In genomic region chr22:21579474-21579851, GRCh38 we compare ENCODE assay signal across 21 cellular contexts. TPM values are rescaled to one million over a fixed set of nuclear protein-coding genes. Genes with fewer than 3 reads are reported as not detected.
A peak's percentile ranks its signal among the peaks of the same experiment; 100 is the strongest.
DNase-seq lines count a peak whose midpoint lies in the region; ATAC-seq, FAIRE-seq and TF ChIP-seq lines count a peak whose summit lies in the region.
"Had no signal": no experiment of that assay in that cellular context is flagged by ENCODE, and none has a peak within 500 bp of the region (broad histone marks: within the 10 kb centered on the region; RNA-seq: fewer than 3 reads in every experiment).

No MANE protein-coding gene starts in this region.

- H3K27me3 Mint-ChIP-seq in T-helper 17 cell (no peaks in the 10 kb centered on the region), mesothelial cell of epicardium (ENCODE audit: low read depth) (no peaks in the 10 kb centered on the region)
- H3K27me3 Mint-ChIP-seq: CD4-positive, alpha-beta T cell had no signal

- H3K4me1 Mint-ChIP-seq in T-helper 17 cell (peaks cover 35% of the 10 kb centered on the region), mesothelial cell of epicardium (peaks cover 7% of the 10 kb centered on the region)

- H4K20me1 ChIP-seq in HepG2 (ENCODE audit: insufficient read depth, low read length) = peaks cover 80% of the 10 kb centered on the region

- POLR2A ChIA-PET in HepG2 (lab: Yijun Ruan, JAX) = no interaction called here

- no peaks in the 10 kb centered on the region for H3K36me3 Mint-ChIP-seq in T-helper 17 cell (ENCODE audit: low read depth)
- peaks cover 3% of the 10 kb centered on the region for H3K36me3 Mint-ChIP-seq in mesothelial cell of epicardium

- DNase-seq in HepG2 (ENCODE audit: low spot score) (no peak), T-helper 17 cell (no peak), mesothelial cell of epicardium (ENCODE audit: low spot score in 2 of 2, unreplicated experiment in 2 of 2) (no peak), NCI-H2081 treated with DMSO at 0.1 percent for 48 hours (lab: John Stamatoyannopoulos, UW) (no peak), A172 (ENCODE audit: low spot score) (no peak), T-helper 2 cell (no peak), AG20443 (ENCODE audit: low spot score) (no peak)
- DNase-seq: CD4-positive, alpha-beta T cell; GM23248; HCEC 1CT; MV-4-11; NCI-H1417; NCI-H187 treated with DMSO at 0.1 percent for 48 hours; NCI-H2171; NCI-H446; NK-92 treated with Interleukin-12 subunit alpha and Interleukin-12 subunit beta, amount 100 ng/mL, for 24 hours; OCI-M1 had no signal

- H3K27ac ChIP-seq in liver (ENCODE audit: low read depth in 1 of 2, low read length in 2 of 2) (peak overlapping the region; percentile 39 to 62), HepG2 (ENCODE audit: extremely low read length, insufficient read depth, low read length) (no peak overlapping the region)
- H3K27ac ChIP-seq: A549, GM23248, HL-60 had no signal

- H3K4me3 ChIP-seq in liver (ENCODE audit: low read depth in 1 of 3, low read length in 3 of 3) (no peak overlapping the region), HepG2 (replicated peaks in 1 of 3; ENCODE audit: insufficient read depth in 1 of 3, low read depth in 2 of 3, low read length in 3 of 3) (no peak overlapping the region)
- H3K4me3 ChIP-seq: A549, GM23248 had no signal

- peaks cover 85% of the 10 kb centered on the region for H3K79me2 ChIP-seq in HepG2 (ENCODE audit: insufficient read depth, low read length)

- ATAC-seq in HepG2 (no peak), T-helper 17 cell (no peak)
- ATAC-seq: A549 had no signal

- in situ Hi-C loops in HepG2 (cut with HindIII; ENCODE audit: extremely low pct_ligation_motif_present, low pct_unique_long_range_greater_than_20kb) = no loop called here

- BruUV-seq in HepG2 (replicated peaks; lab: Mats Ljungman, UMichigan) = no TSS peak

- H3K36me3 ChIP-seq in liver (ENCODE audit: control insufficient read depth in 4 of 4, insufficient read depth in 3 of 4, low read depth in 1 of 4, low read length in 3 of 4) = no peaks in the 10 kb centered on the region
- H3K36me3 ChIP-seq in HepG2 (replicated peaks in 1 of 2; ENCODE audit: control insufficient read depth in 1 of 2, insufficient read depth in 2 of 2, low read length in 2 of 2) = peaks cover 3 to 14% of the 10 kb centered on the region in 2 experiments

- H3K4me2 ChIP-seq in HepG2 (ENCODE audit: low read depth, low read length) = no peak overlapping the region
- H3K4me2 ChIP-seq: A549 had no signal

- CTCF ChIA-PET in HepG2 (lab: Yijun Ruan, JAX; ENCODE audit: low intra/inter-chr PET ratio, low total read pairs) = no interaction called here

- H3K27ac Mint-ChIP-seq in T-helper 17 cell (peak overlapping the region; percentile 76), mesothelial cell of epicardium (peak overlapping the region; percentile 21)
- H3K27ac Mint-ChIP-seq: CD4-positive, alpha-beta T cell had no signal

- H3K9me3 Mint-ChIP-seq in mesothelial cell of epicardium = no peaks in the 10 kb centered on the region
- H3K9me3 Mint-ChIP-seq: CD4-positive, alpha-beta T cell had no signal

- H3K4me3 Mint-ChIP-seq in T-helper 17 cell = no peak overlapping the region
- no peak overlapping the region for H3K4me3 Mint-ChIP-seq in mesothelial cell of epicardium
- H3K4me3 Mint-ChIP-seq: CD4-positive, alpha-beta T cell had no signal

- H3K9me3 ChIP-seq in liver (ENCODE audit: control insufficient read depth in 4 of 4, low read length in 3 of 4) = no peaks in the 10 kb centered on the region
- no peaks in the 10 kb centered on the region for H3K9me3 ChIP-seq in HepG2 (ENCODE audit: low read length)
- no peaks in the 10 kb centered on the region for H3K9me3 ChIP-seq in T-helper 17 cell (ENCODE audit: control insufficient read depth, low read length, poor library complexity, severe bottlenecking)
- H3K9me3 ChIP-seq: A549 had no signal

- TF ChIP-seq CTCF in liver (IDR thresholded peaks at IDR 0.05; ENCODE audit: low read depth, low read length, missing input control) = no peak
- no peak for TF ChIP-seq CTCF in HepG2 (CRISPR knock-in tag; IDR thresholded peaks at IDR 0.05)
- TF ChIP-seq CTCF in mesothelial cell of epicardium (IDR thresholded peaks at IDR 0.05; ENCODE audit: unreplicated experiment) = no peak

- no peak for TF ChIP-seq POLR2A in HepG2 (IDR thresholded peaks at IDR 0.05; ENCODE audit: insufficient read depth in 1 of 2, low read depth in 2 of 2, low read length in 2 of 2)

- H3K27me3 ChIP-seq in liver (ENCODE audit: control insufficient read depth in 4 of 4, insufficient read depth in 4 of 4, low read length in 3 of 4) (no peaks in the 10 kb centered on the region), HepG2 (ENCODE audit: control insufficient read depth in 1 of 2, insufficient read depth in 2 of 2, low read length in 2 of 2) (no peaks in the 10 kb centered on the region)

- no peak overlapping the region for H3K9ac ChIP-seq in liver (ENCODE audit: low read depth in 1 of 2, low read length in 2 of 2)
- no peak overlapping the region for H3K9ac ChIP-seq in HepG2 (ENCODE audit: insufficient read depth, low read depth, low read length)
- H3K9ac ChIP-seq: GM23248 had no signal

- FAIRE-seq in HepG2 (lab: Jason Lieb, UNC) = no peak
- FAIRE-seq: A549, HTR-8/SVneo had no signal

- intact Hi-C loops in HepG2 (cut with micrococcal nuclease; ENCODE audit: unreplicated experiment) = no loop called here

- H3K4me1 ChIP-seq in liver (ENCODE audit: control insufficient read depth in 4 of 4, insufficient read depth in 4 of 4, low read length in 3 of 4) = peaks cover 6 to 35% (median 23%) of the 10 kb centered on the region in 4 donors
- H3K4me1 ChIP-seq in HepG2 (ENCODE audit: insufficient read depth, low read length) = peaks cover 55% of the 10 kb centered on the region

- H2AFZ ChIP-seq in HepG2 (ENCODE audit: low read length) = no peak overlapping the region
- H2AFZ ChIP-seq: GM23248 had no signal

- no peak for TF ChIP-seq EP300 in HepG2 (IDR thresholded peaks at IDR 0.05; ENCODE audit: low read depth in 2 of 2, low read length in 2 of 2)
- TF ChIP-seq EP300 in HepG2 (CRISPR knock-in tag; IDR thresholded peaks at IDR 0.05; ENCODE audit: borderline replicate concordance) = no peak

- WGBS in liver = 50% methylated on average over 6 of the region's 6 CpGs
- WGBS in HepG2 (ENCODE audit: low lambda C conversion rate) = 75% methylated on average over 6 of the region's 6 CpGs

- no peak for TF ChIP-seq RAD21 in liver (IDR thresholded peaks at IDR 0.05)
- TF ChIP-seq RAD21 in HepG2 (CRISPR knock-in tag; IDR thresholded peaks at IDR 0.05) = no peak

RNA-seq across cellular contexts. Expression of gene UBE2L3, which starts 11.9 kb away (rescaled TPM):
- total RNA-seq in liver (10 to 100 TPM; 14.3 to 16.0 TPM), HepG2 (2016; rRNA removed; fragmentation: Illumina TruSeq; extraction: Trizol) (58.1 and 74.0 TPM in 2 replicates), T-helper 17 cell (10 to 100 TPM; 25.7 to 30.4 TPM), mesothelial cell of epicardium (45.1 to 49.0 TPM (median 48.0 TPM) in 3 replicates)
- polyA plus RNA-seq in liver (10 to 100 TPM; 23.6 to 33.4 TPM), HepG2 (2011; rRNA removed) (28.4 and 30.2 TPM in 2 replicates)
- total RNA-seq in HepG2 (2016; cell fraction: cytosol; rRNA removed; fragmentation: Illumina TruSeq; extraction: Trizol; ENCODE audit: low read depth) = 18.9 and 21.0 TPM in 2 replicates
- total RNA-seq in HepG2 (2016; cell fraction: insoluble cytoplasmic fraction; rRNA removed; fragmentation: Illumina TruSeq; extraction: Trizol) = 54.7 and 71.2 TPM in 2 replicates
- total RNA-seq in HepG2 (2016; cell fraction: membrane; rRNA removed; fragmentation: Illumina TruSeq; extraction: Trizol) = 28.3 and 30.3 TPM in 2 replicates
- total RNA-seq in HepG2 (2016; cell fraction: nucleus; rRNA removed; fragmentation: Illumina TruSeq; extraction: Trizol) = 19.5 and 20.6 TPM in 2 replicates
- 23.5 and 29.7 TPM in 2 replicates for polyA plus RNA-seq in HepG2 (2011; cell fraction: cytosol; rRNA removed)
- 6.3 and 8.9 TPM in 2 replicates for polyA plus RNA-seq in HepG2 (2011; cell fraction: nucleus; rRNA removed)
- polyA plus RNA-seq in HepG2 (2012) = 34.6 and 41.4 TPM in 2 replicates
- 22.0 and 22.8 TPM in 2 replicates for polyA plus RNA-seq in HepG2 (2016; cell fraction: cytosol; fragmentation: Illumina TruSeq; extraction: Trizol; ENCODE audit: low read depth)
- polyA plus RNA-seq in HepG2 (2016; cell fraction: insoluble cytoplasmic fraction; fragmentation: Illumina TruSeq; extraction: Trizol; ENCODE audit: low read depth) = 108 and 112 TPM in 2 replicates
- polyA plus RNA-seq in HepG2 (2016; cell fraction: membrane; fragmentation: Illumina TruSeq; extraction: Trizol; ENCODE audit: low read depth) = 30.8 and 30.9 TPM in 2 replicates
- 38.8 and 39.3 TPM in 2 replicates for polyA plus RNA-seq in HepG2 (2016; cell fraction: nucleus; fragmentation: Illumina TruSeq; extraction: Trizol; ENCODE audit: insufficient read depth, low read depth)
- 22.7 and 33.2 TPM in 2 replicates for polyA minus RNA-seq in HepG2 (2011; rRNA and poly(A)+ RNA removed; ENCODE audit: low replicate concordance)
- 16.1 and 16.5 TPM in 2 replicates for polyA minus RNA-seq in HepG2 (2011; cell fraction: cytosol; rRNA and poly(A)+ RNA removed)
- 8.5 and 11.7 TPM in 2 replicates for polyA minus RNA-seq in HepG2 (2011; cell fraction: nucleus; rRNA and poly(A)+ RNA removed)
- 31.5 and 33.7 TPM in 2 replicates for total RNA-seq in A172 (2014; rRNA removed; shearing (Covaris generic))

RNA-seq across cellular contexts. Expression of gene RIMBP3C, which starts 28.2 kb away (rescaled TPM):
- under 1 TPM; 0.05 to 0.08 TPM for total RNA-seq in liver
- under 1 TPM in 1 of 2 donors, not detected in 1; 0.05 TPM for polyA plus RNA-seq in liver
- 0.11 and 0.15 TPM in 2 replicates for total RNA-seq in HepG2 (2016; rRNA removed; fragmentation: Illumina TruSeq; extraction: Trizol)
- total RNA-seq in HepG2 (2016; cell fraction: cytosol; rRNA removed; fragmentation: Illumina TruSeq; extraction: Trizol; ENCODE audit: low read depth) = not detected in 2 replicates
- total RNA-seq in HepG2 (2016; cell fraction: insoluble cytoplasmic fraction; rRNA removed; fragmentation: Illumina TruSeq; extraction: Trizol) = 0.13 and 0.16 TPM in 2 replicates
- total RNA-seq in HepG2 (2016; cell fraction: membrane; rRNA removed; fragmentation: Illumina TruSeq; extraction: Trizol) = 0.03 TPM in 1 of 2 replicates, not detected in the other
- 0.22 TPM in 1 of 2 replicates, not detected in the other for total RNA-seq in HepG2 (2016; cell fraction: nucleus; rRNA removed; fragmentation: Illumina TruSeq; extraction: Trizol)
- polyA plus RNA-seq in HepG2 (2011; rRNA removed) = not detected in 2 replicates
- 0.01 TPM in 2 replicates for polyA plus RNA-seq in HepG2 (2011; cell fraction: cytosol; rRNA removed)
- polyA plus RNA-seq in HepG2 (2011; cell fraction: nucleus; rRNA removed) = 0.03 TPM in 1 of 2 replicates, not detected in the other
- 0.03 TPM in 2 replicates for polyA plus RNA-seq in HepG2 (2012)
- not detected in 2 replicates for polyA plus RNA-seq in HepG2 (2016; cell fraction: cytosol; fragmentation: Illumina TruSeq; extraction: Trizol; ENCODE audit: low read depth)
- 0.04 and 0.11 TPM in 2 replicates for polyA plus RNA-seq in HepG2 (2016; cell fraction: insoluble cytoplasmic fraction; fragmentation: Illumina TruSeq; extraction: Trizol; ENCODE audit: low read depth)
- 0.05 TPM in 1 of 2 replicates, not detected in the other for polyA plus RNA-seq in HepG2 (2016; cell fraction: membrane; fragmentation: Illumina TruSeq; extraction: Trizol; ENCODE audit: low read depth)
- polyA plus RNA-seq in HepG2 (2016; cell fraction: nucleus; fragmentation: Illumina TruSeq; extraction: Trizol; ENCODE audit: insufficient read depth, low read depth) = not detected in 2 replicates
- 0.02 and 0.49 TPM in 2 replicates for polyA minus RNA-seq in HepG2 (2011; rRNA and poly(A)+ RNA removed; ENCODE audit: low replicate concordance)
- polyA minus RNA-seq in HepG2 (2011; cell fraction: cytosol; rRNA and poly(A)+ RNA removed) = not detected in 2 replicates
- not detected in 2 replicates for polyA minus RNA-seq in HepG2 (2011; cell fraction: nucleus; rRNA and poly(A)+ RNA removed)
- total RNA-seq in T-helper 17 cell = 1 to 10 TPM in 1 of 2 donors, under 1 TPM in 1; 0.34 to 1.2 TPM
- 0.31 to 0.71 TPM (median 0.38 TPM) in 3 replicates for total RNA-seq in mesothelial cell of epicardium
- 0.50 and 0.62 TPM in 2 replicates for total RNA-seq in A172 (2014; rRNA removed; shearing (Covaris generic))
- polyA plus RNA-seq: GM23248 had no signal

RNA-seq across cellular contexts. Expression of gene YDJC, which starts 50.4 kb away (rescaled TPM):
- total RNA-seq in liver (1 to 10 TPM; 8.0 to 8.5 TPM), HepG2 (2016; rRNA removed; fragmentation: Illumina TruSeq; extraction: Trizol) (27.0 and 32.0 TPM in 2 replicates), T-helper 17 cell (10 to 100 TPM; 28.3 to 31.0 TPM), mesothelial cell of epicardium (25.3 to 26.2 TPM (median 25.8 TPM) in 3 replicates)
- polyA plus RNA-seq in liver (10 to 100 TPM in 1 of 2 donors, 1 to 10 TPM in 1; 8.0 to 18.7 TPM), HepG2 (2011; rRNA removed) (15.3 and 19.9 TPM in 2 replicates)
- total RNA-seq in HepG2 (2016; cell fraction: cytosol; rRNA removed; fragmentation: Illumina TruSeq; extraction: Trizol; ENCODE audit: low read depth) = 18.2 and 18.6 TPM in 2 replicates
- 28.2 and 30.6 TPM in 2 replicates for total RNA-seq in HepG2 (2016; cell fraction: insoluble cytoplasmic fraction; rRNA removed; fragmentation: Illumina TruSeq; extraction: Trizol)
- 30.4 and 39.2 TPM in 2 replicates for total RNA-seq in HepG2 (2016; cell fraction: membrane; rRNA removed; fragmentation: Illumina TruSeq; extraction: Trizol)
- total RNA-seq in HepG2 (2016; cell fraction: nucleus; rRNA removed; fragmentation: Illumina TruSeq; extraction: Trizol) = 14.3 and 16.0 TPM in 2 replicates
- 15.7 and 30.3 TPM in 2 replicates for polyA plus RNA-seq in HepG2 (2011; cell fraction: cytosol; rRNA removed)
- 42.4 and 43.1 TPM in 2 replicates for polyA plus RNA-seq in HepG2 (2011; cell fraction: nucleus; rRNA removed)
- 10.8 and 14.7 TPM in 2 replicates for polyA plus RNA-seq in HepG2 (2012)
- 20.1 and 25.1 TPM in 2 replicates for polyA plus RNA-seq in HepG2 (2016; cell fraction: cytosol; fragmentation: Illumina TruSeq; extraction: Trizol; ENCODE audit: low read depth)
- 30.6 and 33.5 TPM in 2 replicates for polyA plus RNA-seq in HepG2 (2016; cell fraction: insoluble cytoplasmic fraction; fragmentation: Illumina TruSeq; extraction: Trizol; ENCODE audit: low read depth)
- polyA plus RNA-seq in HepG2 (2016; cell fraction: membrane; fragmentation: Illumina TruSeq; extraction: Trizol; ENCODE audit: low read depth) = 32.1 and 32.9 TPM in 2 replicates
- polyA plus RNA-seq in HepG2 (2016; cell fraction: nucleus; fragmentation: Illumina TruSeq; extraction: Trizol; ENCODE audit: insufficient read depth, low read depth) = 31.4 and 34.1 TPM in 2 replicates
- 24.6 and 29.4 TPM in 2 replicates for polyA minus RNA-seq in HepG2 (2011; rRNA and poly(A)+ RNA removed; ENCODE audit: low replicate concordance)
- 8.5 and 10.8 TPM in 2 replicates for polyA minus RNA-seq in HepG2 (2011; cell fraction: cytosol; rRNA and poly(A)+ RNA removed)
- polyA minus RNA-seq in HepG2 (2011; cell fraction: nucleus; rRNA and poly(A)+ RNA removed) = 11.7 and 13.1 TPM in 2 replicates
- 15.1 and 18.2 TPM in 2 replicates for total RNA-seq in A172 (2014; rRNA removed; shearing (Covaris generic))

RNA-seq across cellular contexts. Expression of gene CCDC116, which starts 53.1 kb away (rescaled TPM):
- total RNA-seq in liver = under 1 TPM; 0.05 to 0.08 TPM
- under 1 TPM in 1 of 2 donors, not detected in 1; 0.05 TPM for polyA plus RNA-seq in liver
- 0.33 TPM in 1 of 2 replicates, not detected in the other for total RNA-seq in HepG2 (2016; rRNA removed; fragmentation: Illumina TruSeq; extraction: Trizol)
- total RNA-seq in HepG2 (2016; cell fraction: cytosol; rRNA removed; fragmentation: Illumina TruSeq; extraction: Trizol; ENCODE audit: low read depth) = 0.09 TPM in 1 of 2 replicates, not detected in the other
- total RNA-seq in HepG2 (2016; cell fraction: insoluble cytoplasmic fraction; rRNA removed; fragmentation: Illumina TruSeq; extraction: Trizol) = 0.13 and 0.15 TPM in 2 replicates
- 0.28 TPM in 1 of 2 replicates, not detected in the other for total RNA-seq in HepG2 (2016; cell fraction: membrane; rRNA removed; fragmentation: Illumina TruSeq; extraction: Trizol)
- total RNA-seq in HepG2 (2016; cell fraction: nucleus; rRNA removed; fragmentation: Illumina TruSeq; extraction: Trizol) = 0.19 and 0.28 TPM in 2 replicates
- 0.05 and 0.15 TPM in 2 replicates for polyA plus RNA-seq in HepG2 (2011; rRNA removed)
- polyA plus RNA-seq in HepG2 (2011; cell fraction: cytosol; rRNA removed) = 0.04 and 0.13 TPM in 2 replicates
- polyA plus RNA-seq in HepG2 (2011; cell fraction: nucleus; rRNA removed) = 0.78 and 0.79 TPM in 2 replicates
- polyA plus RNA-seq in HepG2 (2012) = 0.05 and 0.15 TPM in 2 replicates
- 0.05 and 0.07 TPM in 2 replicates for polyA plus RNA-seq in HepG2 (2016; cell fraction: cytosol; fragmentation: Illumina TruSeq; extraction: Trizol; ENCODE audit: low read depth)
- 0.17 TPM in 1 of 2 replicates, not detected in the other for polyA plus RNA-seq in HepG2 (2016; cell fraction: insoluble cytoplasmic fraction; fragmentation: Illumina TruSeq; extraction: Trizol; ENCODE audit: low read depth)
- 0.16 TPM in 1 of 2 replicates, not detected in the other for polyA plus RNA-seq in HepG2 (2016; cell fraction: membrane; fragmentation: Illumina TruSeq; extraction: Trizol; ENCODE audit: low read depth)
- polyA plus RNA-seq in HepG2 (2016; cell fraction: nucleus; fragmentation: Illumina TruSeq; extraction: Trizol; ENCODE audit: insufficient read depth, low read depth) = 0.64 and 0.97 TPM in 2 replicates
- polyA minus RNA-seq in HepG2 (2011; rRNA and poly(A)+ RNA removed; ENCODE audit: low replicate concordance) = 0.07 and 0.12 TPM in 2 replicates
- not detected in 2 replicates for polyA minus RNA-seq in HepG2 (2011; cell fraction: cytosol; rRNA and poly(A)+ RNA removed)
- 0.39 and 0.50 TPM in 2 replicates for polyA minus RNA-seq in HepG2 (2011; cell fraction: nucleus; rRNA and poly(A)+ RNA removed)
- total RNA-seq in T-helper 17 cell = under 1 TPM in 1 of 2 donors, not detected in 1; 0.13 TPM
- total RNA-seq in mesothelial cell of epicardium = 0.78 to 1.3 TPM (median 0.84 TPM) in 3 replicates
- 0.12 TPM in 1 of 2 replicates, not detected in the other for total RNA-seq in A172 (2014; rRNA removed; shearing (Covaris generic))
